20 cellular contexts compared by ENCODE assay signal in the genomic region with DNA sequence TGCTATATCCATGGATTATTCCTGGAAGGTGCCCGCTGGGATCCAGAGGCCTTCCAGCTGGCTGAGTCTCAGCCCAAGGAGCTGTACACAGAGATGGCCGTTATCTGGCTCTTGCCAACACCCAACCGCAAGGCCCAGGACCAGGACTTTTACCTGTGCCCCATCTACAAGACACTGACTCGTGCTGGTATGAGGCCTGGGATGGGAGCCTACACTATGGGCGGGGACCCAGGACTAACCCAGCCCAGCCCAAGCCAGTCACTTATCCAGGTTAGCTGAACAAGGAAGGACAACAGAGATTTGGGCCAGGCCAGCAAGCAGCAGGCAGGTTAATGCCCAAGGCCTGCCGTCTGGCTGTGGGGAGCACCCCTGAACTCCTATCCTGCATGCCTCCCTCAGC. TPM values are rescaled to one million over a fixed set of nuclear protein-coding genes. Genes with fewer than 3 reads are reported as not detected.
DNase-seq lines count a peak whose midpoint lies in the region; ATAC-seq and TF ChIP-seq lines count a peak whose summit lies in the region.
"Had no signal": no experiment of that assay in that cellular context is flagged by ENCODE, and none has a peak within 500 bp of the region (broad histone marks: within the 10 kb centered on the region; RNA-seq: fewer than 3 reads in every experiment).

No MANE protein-coding gene starts in this region.

- in situ Hi-C loops in Panc1 (cut with HindIII; ENCODE audit: low pct_unique_long_range_greater_than_20kb, low sequenced_read_pairs), result no loop called here

- H3K27me3 Mint-ChIP-seq in glutamatergic neuron (ENCODE audit: unreplicated experiment), result peaks cover 2% of the 10 kb centered on the region
- H3K27me3 Mint-ChIP-seq: activated naive CD8-positive, alpha-beta T cell treated with anti-CD3 and anti-CD28 coated beads for 36 hours; CD4-positive, CD25-positive, alpha-beta regulatory T cell had no signal

- DNase-seq in Panc1 (ENCODE audit: low read depth, low spot score) (no peak), epithelial cell of esophagus (ENCODE audit: low read depth) (peak; percentile 34), psoas muscle (peak; percentile 4 to 26), glutamatergic neuron (no peak)
- DNase-seq: activated CD4-positive, alpha-beta T cell treated with anti-CD3 and anti-CD28 coated beads, Interleukin-2, amount 50 U/mL, for 1 hour; activated naive CD8-positive, alpha-beta T cell treated with anti-CD3 and anti-CD28 coated beads for 36 hours; CD4-positive, CD25-positive, alpha-beta regulatory T cell; DMS 273 treated with DMSO at 0.1 percent for 48 hours; H9; hypothalamus; KG1; NCI-H1436; NK-92 treated with Interleukin-12 subunit alpha and Interleukin-12 subunit beta, amount 100 ng/mL, for 24 hours; stimulated activated CD4-positive, alpha-beta T cell treated with anti-CD3 and anti-CD28 coated beads, Interleukin-4, amount 100 ng/mL, for 1 hour; stimulated activated naive CD8-positive, alpha-beta T cell treated with anti-CD3 and anti-CD28 coated beads, Interleukin-15, Interleukin-2, amounts not matched to agents 100 U/mL and 50 U/mL, for 24 hours had no signal

- no peak overlapping the region for H3K27ac ChIP-seq in Panc1 (ENCODE audit: low read length)
- no peak overlapping the region for H3K27ac ChIP-seq in psoas muscle
- H3K27ac ChIP-seq: Peyer's patch had no signal

- BruUV-seq in Panc1 (replicated peaks; lab: Mats Ljungman, UMichigan), result no TSS peak

- intact Hi-C loops in Panc1 (cut with micrococcal nuclease; ENCODE audit: unreplicated experiment), result no loop called here
- intact Hi-C loops in psoas muscle (cut with DNase I), result no loop called here

- no peaks in the 10 kb centered on the region for H3K36me3 Mint-ChIP-seq in glutamatergic neuron (ENCODE audit: unreplicated experiment)

- H3K4me3 Mint-ChIP-seq in glutamatergic neuron (ENCODE audit: unreplicated experiment), result no peak overlapping the region
- H3K4me3 Mint-ChIP-seq: activated naive CD8-positive, alpha-beta T cell treated with anti-CD3 and anti-CD28 coated beads for 36 hours; CD4-positive, CD25-positive, alpha-beta regulatory T cell; H9; T-helper 2 cell treated with Interferon-gamma antibody and Interleukin-4, amounts not matched to agents 5 μg/mL and 100 μg/mL, for 36 hours had no signal

- H3K36me3 ChIP-seq in Panc1 (ENCODE audit: control insufficient read depth, insufficient read depth, low read length), result no peaks in the 10 kb centered on the region
- peaks cover 4 to 45% of the 10 kb centered on the region in 2 donors for H3K36me3 ChIP-seq in psoas muscle (ENCODE audit: insufficient read depth in 1 of 2, low read depth in 1 of 2)

- H3K27ac Mint-ChIP-seq in glutamatergic neuron (ENCODE audit: unreplicated experiment), result no peak overlapping the region
- H3K27ac Mint-ChIP-seq: activated naive CD8-positive, alpha-beta T cell treated with anti-CD3 and anti-CD28 coated beads for 36 hours; T-helper 2 cell treated with Interferon-gamma antibody and Interleukin-4, amounts not matched to agents 5 μg/mL and 100 μg/mL, for 36 hours had no signal

- 76 to 85% (median 82%) methylated on average over 6 of the region's 6 CpGs for WGBS in psoas muscle, 3 donors

- H3K4me1 ChIP-seq in Panc1 (ENCODE audit: control insufficient read depth, insufficient read depth, low read length) (no peaks in the 10 kb centered on the region), psoas muscle (no peaks in the 10 kb centered on the region)
- H3K4me1 ChIP-seq: Peyer's patch had no signal

- ATAC-seq in Panc1 (0 out of 2 replicates have a peak, but pooled peaks have one; percentile 16), psoas muscle (peak in 1 of 4 donors; percentile 10), HG03378 (IDR thresholded peaks at IDR 0.05; ENCODE audit: unreplicated experiment) (no peak), HG02840 (IDR thresholded peaks at IDR 0.05; ENCODE audit: low FRiP score, unreplicated experiment) (no peak)
- ATAC-seq: stimulated activated naive CD8-positive, alpha-beta T cell treated with anti-CD3 and anti-CD28 coated beads, Interleukin-15, Interleukin-2, amounts not matched to agents 100 U/mL and 50 U/mL, for 24 hours had no signal

- POLR2A ChIA-PET in Panc1 (lab: Charles Lee), result no interaction called here

- H3K4me3 ChIP-seq in Panc1 (ENCODE audit: low read depth in 2 of 2, low read length in 2 of 2) (no peak overlapping the region), epithelial cell of esophagus (ENCODE audit: low read length) (no peak overlapping the region), psoas muscle (no peak overlapping the region)
- H3K4me3 ChIP-seq: Peyer's patch had no signal

- no peaks in the 10 kb centered on the region for H3K9me3 ChIP-seq in Panc1 (ENCODE audit: control insufficient read depth, insufficient read depth, low read depth, low read length)
- no peaks in the 10 kb centered on the region for H3K9me3 ChIP-seq in psoas muscle
- H3K9me3 ChIP-seq: Peyer's patch had no signal

- CTCF ChIA-PET in Panc1 (lab: Charles Lee), result no interaction called here

- H3K9me3 Mint-ChIP-seq in glutamatergic neuron (ENCODE audit: unreplicated experiment), result peaks cover 6% of the 10 kb centered on the region
- H3K9me3 Mint-ChIP-seq: activated naive CD8-positive, alpha-beta T cell treated with anti-CD3 and anti-CD28 coated beads for 36 hours; CD4-positive, CD25-positive, alpha-beta regulatory T cell; H9; T-helper 2 cell treated with Interferon-gamma antibody and Interleukin-4, amounts not matched to agents 5 μg/mL and 100 μg/mL, for 36 hours had no signal

- no peaks in the 10 kb centered on the region for H3K27me3 ChIP-seq in Panc1 (ENCODE audit: control insufficient read depth, insufficient read depth, low read length)
- H3K27me3 ChIP-seq in psoas muscle (ENCODE audit: insufficient read depth in 3 of 3, low read length in 2 of 3), result no peaks in the 10 kb centered on the region
- H3K27me3 ChIP-seq: Peyer's patch had no signal

- no peaks in the 10 kb centered on the region for H3K4me1 Mint-ChIP-seq in glutamatergic neuron (ENCODE audit: low read depth, unreplicated experiment)
- H3K4me1 Mint-ChIP-seq: activated naive CD8-positive, alpha-beta T cell treated with anti-CD3 and anti-CD28 coated beads for 36 hours; CD4-positive, CD25-positive, alpha-beta regulatory T cell; H9 had no signal

- TF ChIP-seq CTCF in Panc1 (IDR thresholded peaks at IDR 0.05), result no peak
- no peak for TF ChIP-seq CTCF in epithelial cell of esophagus (IDR thresholded peaks at IDR 0.05; ENCODE audit: insufficient read depth, low read depth, low read length, missing control alignments)
- no peak for TF ChIP-seq CTCF in psoas muscle (IDR thresholded peaks at IDR 0.05)
- TF ChIP-seq CTCF in glutamatergic neuron (IDR thresholded peaks at IDR 0.05; ENCODE audit: partially characterized antibody, unreplicated experiment), result no peak

RNA-seq across cellular contexts. Expression of a gene that starts 10.2 kb away (rescaled TPM):
- total RNA-seq in Panc1 (2021; ENCODE audit: unreplicated experiment) (69.6 TPM), psoas muscle (10 to 100 TPM; 61.1 to 78.1 (median 70.7) TPM), glutamatergic neuron (ENCODE audit: unreplicated experiment) (130 TPM)
- polyA plus RNA-seq in Panc1 (2012; ENCODE audit: insufficient read length), result 73.4 TPM
- polyA plus RNA-seq in psoas muscle, result 100 to 1,000 TPM in 1 of 3 donors, 10 to 100 TPM in 2; 65.7 to 104 (median 78.9) TPM

RNA-seq across cellular contexts. Expression of a gene that starts 10.9 kb away (rescaled TPM):
- total RNA-seq in Panc1 (2021; ENCODE audit: unreplicated experiment) (12.0 TPM), psoas muscle (10 to 100 TPM in 1 of 4 donors, 1 to 10 TPM in 3; 4.2 to 15.5 (median 7.3) TPM), glutamatergic neuron (ENCODE audit: unreplicated experiment) (8.9 TPM)
- 2.6 TPM for polyA plus RNA-seq in Panc1 (2012; ENCODE audit: insufficient read length)
- 10 to 100 TPM in 1 of 3 donors, 1 to 10 TPM in 2; 4.2 to 13.4 (median 4.6) TPM for polyA plus RNA-seq in psoas muscle

RNA-seq across cellular contexts. Expression of a gene that starts 45.3 kb away (rescaled TPM):
- 1.6 TPM for total RNA-seq in Panc1 (2021; ENCODE audit: unreplicated experiment)
- polyA plus RNA-seq in Panc1 (2012; ENCODE audit: insufficient read length), result 0.61 TPM
- 10 to 100 TPM in 2 of 4 donors, 1 to 10 TPM in 2; 6.0 to 13.8 (median 9.5) TPM for total RNA-seq in psoas muscle
- 1 to 10 TPM; 6.2 to 8.8 (median 6.5) TPM for polyA plus RNA-seq in psoas muscle
- 0.59 TPM for total RNA-seq in glutamatergic neuron (ENCODE audit: unreplicated experiment)

RNA-seq across cellular contexts. Expression of a gene that starts 54.2 kb away (rescaled TPM):
- total RNA-seq in Panc1 (2021; ENCODE audit: unreplicated experiment) (5.2 TPM), psoas muscle (1,000 to 10,000 TPM; 5,645 to 6,422 (median 6,257) TPM), glutamatergic neuron (ENCODE audit: unreplicated experiment) (2.7 TPM)
- polyA plus RNA-seq in Panc1 (2012; ENCODE audit: insufficient read length), result 7.4 TPM
- polyA plus RNA-seq in psoas muscle, result 1,000 to 10,000 TPM; 4,153 to 7,172 (median 6,558) TPM
- total RNA-seq: lung microvascular endothelial cell, Peyer's patch had no signal

RNA-seq across cellular contexts. Expression of a gene that starts 55.8 kb away (rescaled TPM):
- total RNA-seq in Panc1 (2021; ENCODE audit: unreplicated experiment) (63.4 TPM), psoas muscle (10 to 100 TPM; 16.7 to 33.4 (median 28.1) TPM), glutamatergic neuron (ENCODE audit: unreplicated experiment) (280 TPM)
- 59.1 TPM for polyA plus RNA-seq in Panc1 (2012; ENCODE audit: insufficient read length)
- 10 to 100 TPM; 14.3 to 28.8 (median 15.8) TPM for polyA plus RNA-seq in psoas muscle

Comparison
In these comparisons a context has a peak if more than half of its experiments do, and no peak if none do; other contexts are left out.
1. DNase-seq: peak in epithelial cell of esophagus (single experiment) and psoas muscle (2 of 2); none in Panc1 (single experiment) and glutamatergic neuron (single experiment).